22 cellular contexts compared by ENCODE assay signal in the genomic region with DNA sequence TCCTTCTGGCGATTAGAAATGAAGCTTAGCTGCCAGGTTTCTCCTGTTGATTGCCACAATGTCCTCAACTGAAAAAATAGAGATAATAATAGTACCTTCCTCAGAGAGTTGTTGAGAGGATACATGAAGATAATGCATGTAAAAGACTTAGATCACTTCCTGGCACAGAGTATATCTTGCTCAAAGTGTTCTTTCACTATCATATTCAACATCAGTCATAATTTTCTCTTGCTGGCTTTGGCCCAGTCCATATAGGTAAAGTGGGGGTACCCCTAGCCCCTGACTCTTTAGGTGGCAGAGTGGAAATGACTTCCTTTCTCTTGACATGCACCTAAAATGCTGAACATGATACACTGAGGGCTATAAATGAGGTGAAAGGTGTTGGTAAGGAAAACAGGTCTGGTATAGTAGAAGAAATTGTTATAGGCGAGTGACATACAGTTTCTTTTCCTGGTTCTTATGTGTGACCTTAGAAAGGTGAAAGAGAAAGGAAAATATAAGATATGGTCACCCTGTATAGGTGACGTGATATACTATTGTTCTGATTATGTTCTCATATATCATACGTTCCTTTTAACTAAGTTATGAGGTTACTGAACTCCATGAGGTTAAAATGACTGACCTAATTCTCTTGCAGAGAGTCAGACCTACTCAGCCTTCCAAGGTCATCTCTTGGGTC.
A peak's percentile ranks its signal among the peaks of the same experiment; 100 is the strongest.
DNase-seq lines count a peak whose midpoint lies in the region; ATAC-seq lines count a peak whose summit lies in the region.
"Had no signal": no experiment of that assay in that cellular context is flagged by ENCODE, and none has a peak within 500 bp of the region (broad histone marks: within the 10 kb centered on the region; RNA-seq: fewer than 3 reads in every experiment).

No MANE protein-coding gene starts in this region.

- DNase-seq in activated gamma-delta T cell treated with Interleukin-2 at 50 U/mL for 16 hours (no peak), NCI-H2196 (lab: John Stamatoyannopoulos, UW; ENCODE audit: unreplicated experiment) (no peak), NCI-H524 (lab: John Stamatoyannopoulos, UW) (no peak)
- DNase-seq: CD4-positive, CD25-positive, alpha-beta regulatory T cell; DMS79; HCEC 1CT; MG63; NCI-H1092; NCI-H1436; NCI-H187 treated with DMSO at 0.1 percent for 48 hours; NCI-H2107; NCI-H510A; NCI-H748 treated with DMSO at 0.1 percent for 48 hours; NK-92 treated with Interleukin-12 subunit alpha and Interleukin-12 subunit beta, amount 100 ng/mL, for 24 hours; SHP77 treated with DMSO at 0.1 percent for 48 hours; T-helper 2 cell had no signal

- ATAC-seq in GM19351 (IDR thresholded peaks at IDR 0.05; ENCODE audit: unreplicated experiment) = peak; percentile 52
- ATAC-seq in HG02973 (IDR thresholded peaks at IDR 0.05; ENCODE audit: unreplicated experiment) = peak; percentile 60
- ATAC-seq in HG03565 (IDR thresholded peaks at IDR 0.05; ENCODE audit: unreplicated experiment) = peak; percentile 48
- no peak for ATAC-seq in HG02938 (IDR thresholded peaks at IDR 0.05; ENCODE audit: unreplicated experiment)
- ATAC-seq: GM23338, K562 had no signal
